ENCODE assay signal across 17 cellular contexts in genomic region chr7:106269263-106269961, GRCh38.
"Had no signal": no experiment of that assay in that cellular context is flagged by ENCODE, and none has a peak within 500 bp of the region (broad histone marks: within the 10 kb centered on the region; RNA-seq: fewer than 3 reads in every experiment).

No MANE protein-coding gene starts in this region.

- H3K9me3 Mint-ChIP-seq: activated CD4-positive, alpha-beta T cell treated with anti-CD3 and anti-CD28 coated beads, Interleukin-2, amount 10 ng/mL, durations not matched to agents 7 days and 5 days had no signal

- H3K4me3 ChIP-seq: dorsolateral prefrontal cortex, ovary, psoas muscle, smooth muscle cell, stomach, vagina had no signal

- ATAC-seq: foreskin keratinocyte, left colon, psoas muscle, sciatic nerve had no signal

- H3K27me3 ChIP-seq: dorsolateral prefrontal cortex, foreskin keratinocyte, ovary, stomach, vagina had no signal

- H3K27ac ChIP-seq: dorsolateral prefrontal cortex, foreskin keratinocyte, ovary, psoas muscle, vagina had no signal

- H3K27me3 Mint-ChIP-seq: activated CD4-positive, alpha-beta T cell treated with anti-CD3 and anti-CD28 coated beads, Interleukin-2, amount 10 ng/mL, durations not matched to agents 7 days and 5 days had no signal

- H3K9me3 ChIP-seq: ovary, psoas muscle, SK-N-SH, stomach, vagina had no signal

- DNase-seq: activated CD4-positive, alpha-beta T cell treated with anti-CD3 and anti-CD28 coated beads, Interleukin-2, amount 10 ng/mL, durations not matched to agents 7 days and 5 days; activated CD4-positive, CD25-positive, alpha-beta regulatory T cell; activated CD8-positive, alpha-beta memory T cell treated with anti-CD3 and anti-CD28 coated beads, Interleukin-2, amount 50 U/mL, for 48 hours; dorsolateral prefrontal cortex; foreskin keratinocyte; hippocampal formation; left colon; mammary epithelial cell; ovary; psoas muscle; SK-N-SH; stimulated activated CD4-positive, alpha-beta T cell treated with anti-CD3 and anti-CD28 coated beads, Interleukin-4, amount 100 ng/mL, for 1 hour; stomach; trophoblast cell had no signal

- H3K27ac Mint-ChIP-seq: activated CD4-positive, alpha-beta T cell treated with anti-CD3 and anti-CD28 coated beads, Interleukin-2, amount 10 ng/mL, durations not matched to agents 7 days and 5 days had no signal

- H3K4me3 Mint-ChIP-seq: activated CD4-positive, alpha-beta T cell treated with anti-CD3 and anti-CD28 coated beads, Interleukin-2, amount 10 ng/mL, durations not matched to agents 7 days and 5 days had no signal

- H3K36me3 ChIP-seq: ovary had no signal

- H3K4me1 ChIP-seq: foreskin keratinocyte, psoas muscle, vagina had no signal
